ENCODE assay signal across 26 cellular contexts in the genomic region with DNA sequence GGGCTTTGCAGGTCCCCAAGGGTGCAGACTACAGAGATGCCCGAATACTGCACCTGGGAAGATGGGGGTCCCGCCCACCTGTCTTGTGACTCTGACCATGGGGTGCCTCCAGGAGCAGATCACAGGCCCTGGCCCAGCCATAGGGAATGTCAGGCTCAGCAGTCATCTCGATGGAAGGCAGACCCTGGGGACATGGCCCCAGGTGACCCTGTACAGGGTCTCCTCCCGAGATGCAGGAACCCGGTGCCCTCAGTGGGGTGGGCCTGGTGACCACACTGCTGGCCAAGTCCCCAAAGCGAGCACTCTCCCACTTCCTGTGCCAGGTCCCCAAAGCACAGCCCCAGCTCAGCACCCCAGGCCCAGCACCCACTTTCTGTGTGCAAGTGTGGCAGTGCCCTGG.
"Had no signal": no experiment of that assay in that cellular context is flagged by ENCODE, and none has a peak within 500 bp of the region (broad histone marks: within the 10 kb centered on the region; RNA-seq: fewer than 3 reads in every experiment).

No MANE protein-coding gene starts in this region.

- H3K27me3 Mint-ChIP-seq: naive thymus-derived CD8-positive, alpha-beta T cell had no signal

- H3K4me3 ChIP-seq: left lung, lung, psoas muscle, right lobe of liver, smooth muscle cell, stomach, testis, thyroid gland had no signal

- H3K4me3 Mint-ChIP-seq: mesothelial cell of epicardium; naive thymus-derived CD8-positive, alpha-beta T cell; nephron; neural crest cell had no signal

- H3K27me3 ChIP-seq: left lung, neutrophil, right lobe of liver, stomach, testis, thyroid gland had no signal

- H3K9me3 Mint-ChIP-seq: mesothelial cell of epicardium, nephron, neural crest cell had no signal

- ATAC-seq: left colon; left lung; naive thymus-derived CD8-positive, alpha-beta T cell; psoas muscle had no signal

- H2AFZ ChIP-seq: parathyroid adenoma had no signal

- H3K9me3 ChIP-seq: neutrophil, psoas muscle, right lobe of liver, testis, thyroid gland had no signal

- H3K27ac ChIP-seq: left lung, neutrophil, parathyroid adenoma, psoas muscle, right lobe of liver, stomach, testis, thyroid gland had no signal

- H3K4me1 Mint-ChIP-seq: mesothelial cell of epicardium; naive thymus-derived CD8-positive, alpha-beta T cell; nephron; neural crest cell had no signal

- H3K36me3 Mint-ChIP-seq: mesothelial cell of epicardium; naive thymus-derived CD8-positive, alpha-beta T cell had no signal

- H3K4me1 ChIP-seq: left lung, parathyroid adenoma, psoas muscle, right lobe of liver, stomach, testis, thyroid gland had no signal

- H3K27ac Mint-ChIP-seq: mesothelial cell of epicardium; naive thymus-derived CD8-positive, alpha-beta T cell; nephron had no signal

- H3K4me2 ChIP-seq: smooth muscle cell had no signal

- H3K36me3 ChIP-seq: left lung, neutrophil, right lobe of liver, stomach, thyroid gland had no signal

- H3K9ac ChIP-seq: parathyroid adenoma had no signal

- DNase-seq: head of caudate nucleus; hippocampal formation; kidney glomerular epithelial cell; left colon; mesendoderm; naive thymus-derived CD8-positive, alpha-beta T cell; occipital lobe; right lobe of liver; stimulated activated CD4-positive, alpha-beta T cell treated with anti-CD3 and anti-CD28 coated beads, Interleukin-1b, Interleukin-23, amount 100 ng/mL, for 48 hours; stimulated activated CD4-positive, alpha-beta T cell treated with anti-CD3 and anti-CD28 coated beads, Interleukin-2, amount 100 ng/mL, for 48 hours; stimulated activated CD4-positive, alpha-beta T cell treated with anti-CD3 and anti-CD28 coated beads, Interleukin-4, amount 100 ng/mL, for 4 hours; stimulated activated CD8-positive, alpha-beta memory T cell treated with anti-CD3 and anti-CD28 coated beads, Interleukin-4, amount 100 ng/mL, for 48 hours; stimulated activated naive CD4-positive, alpha-beta T cell; stomach; testis; thyroid gland; trophoblast cell had no signal
